ENCODE assay signal across 1 cellular context in genomic region chr21:41750532-41751151, GRCh38.
TF ChIP-seq lines count a peak whose summit lies in the region.

No MANE protein-coding gene starts in this region.

TF ChIP-seq in HepG2, 621 proteins besides CTCF, POLR2A, EP300 and RAD21 (continued from another document and continues in another):
- TF ChIP-seq, protein P1, sequence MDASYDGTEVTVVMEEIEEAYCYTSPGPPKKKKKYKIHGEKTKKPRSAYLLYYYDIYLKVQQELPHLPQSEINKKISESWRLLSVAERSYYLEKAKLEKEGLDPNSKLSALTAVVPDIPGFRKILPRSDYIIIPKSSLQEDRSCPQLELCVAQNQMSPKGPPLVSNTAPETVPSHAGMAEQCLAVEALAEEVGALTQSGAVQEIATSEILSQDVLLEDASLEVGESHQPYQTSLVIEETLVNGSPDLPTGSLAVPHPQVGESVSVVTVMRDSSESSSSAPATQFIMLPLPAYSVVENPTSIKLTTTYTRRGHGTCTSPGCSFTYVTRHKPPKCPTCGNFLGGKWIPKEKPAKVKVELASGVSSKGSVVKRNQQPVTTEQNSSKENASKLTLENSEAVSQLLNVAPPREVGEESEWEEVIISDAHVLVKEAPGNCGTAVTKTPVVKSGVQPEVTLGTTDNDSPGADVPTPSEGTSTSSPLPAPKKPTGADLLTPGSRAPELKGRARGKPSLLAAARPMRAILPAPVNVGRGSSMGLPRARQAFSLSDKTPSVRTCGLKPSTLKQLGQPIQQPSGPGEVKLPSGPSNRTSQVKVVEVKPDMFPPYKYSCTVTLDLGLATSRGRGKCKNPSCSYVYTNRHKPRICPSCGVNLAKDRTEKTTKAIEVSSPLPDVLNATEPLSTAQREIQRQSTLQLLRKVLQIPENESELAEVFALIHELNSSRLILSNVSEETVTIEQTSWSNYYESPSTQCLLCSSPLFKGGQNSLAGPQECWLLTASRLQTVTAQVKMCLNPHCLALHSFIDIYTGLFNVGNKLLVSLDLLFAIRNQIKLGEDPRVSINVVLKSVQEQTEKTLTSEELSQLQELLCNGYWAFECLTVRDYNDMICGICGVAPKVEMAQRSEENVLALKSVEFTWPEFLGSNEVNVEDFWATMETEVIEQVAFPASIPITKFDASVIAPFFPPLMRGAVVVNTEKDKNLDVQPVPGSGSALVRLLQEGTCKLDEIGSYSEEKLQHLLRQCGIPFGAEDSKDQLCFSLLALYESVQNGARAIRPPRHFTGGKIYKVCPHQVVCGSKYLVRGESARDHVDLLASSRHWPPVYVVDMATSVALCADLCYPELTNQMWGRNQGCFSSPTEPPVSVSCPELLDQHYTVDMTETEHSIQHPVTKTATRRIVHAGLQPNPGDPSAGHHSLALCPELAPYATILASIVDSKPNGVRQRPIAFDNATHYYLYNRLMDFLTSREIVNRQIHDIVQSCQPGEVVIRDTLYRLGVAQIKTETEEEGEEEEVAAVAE (CRISPR knock-in tag; IDR thresholded peaks at IDR 0.05; ENCODE audit: borderline replicate concordance) = no peak
- TF ChIP-seq ARID4A (CRISPR knock-in tag; IDR thresholded peaks at IDR 0.05; ENCODE audit: borderline replicate concordance) (peak; percentile 78; the same call in 1 of the 2 replicates), ZSCAN20 (CRISPR knock-in tag; IDR thresholded peaks at IDR 0.05; ENCODE audit: borderline replicate concordance) (no peak), POLR2AphosphoS5 (IDR thresholded peaks at IDR 0.05; ENCODE audit: low read depth, low read length) (no peak), MAFK (conservative IDR thresholded peaks at IDR 0.05 in 1 of 2, IDR thresholded peaks at IDR 0.05 in 1 of 2; ENCODE audit: low read length in 2 of 2) (no peak), MATR3 (CRISPR knock-in tag; IDR thresholded peaks at IDR 0.05) (no peak), GATA4 (IDR thresholded peaks at IDR 0.05; ENCODE audit: borderline replicate concordance, low read depth) (no peak), ZNF75D (CRISPR knock-in tag; IDR thresholded peaks at IDR 0.05; ENCODE audit: borderline replicate concordance) (no peak), ZNF382 (CRISPR knock-in tag; IDR thresholded peaks at IDR 0.05; ENCODE audit: borderline replicate concordance) (no peak), YEATS2 (CRISPR knock-in tag; IDR thresholded peaks at IDR 0.05; ENCODE audit: borderline replicate concordance) (no peak), TOE1 (CRISPR knock-in tag; IDR thresholded peaks at IDR 0.05) (no peak), ZNF510 (CRISPR knock-in tag; IDR thresholded peaks at IDR 0.05; ENCODE audit: low read depth) (no peak), XBP1 (CRISPR knock-in tag; IDR thresholded peaks at IDR 0.05) (no peak), ZNF335 (CRISPR knock-in tag; IDR thresholded peaks at IDR 0.05) (no peak), PAXIP1 (CRISPR knock-in tag; conservative IDR thresholded peaks at IDR 0.05) (peak; percentile 90), ZNF441 (CRISPR knock-in tag; IDR thresholded peaks at IDR 0.05; ENCODE audit: borderline replicate concordance) (no peak), SUZ12 (IDR thresholded peaks at IDR 0.05; ENCODE audit: low read depth, low read length) (no peak), RFXANK (CRISPR knock-in tag; IDR thresholded peaks at IDR 0.05) (no peak), ZNF660 (CRISPR knock-in tag; IDR thresholded peaks at IDR 0.05; ENCODE audit: borderline replicate concordance, low read depth) (no peak), GMEB1 (CRISPR knock-in tag; IDR thresholded peaks at IDR 0.05; ENCODE audit: borderline replicate concordance) (no peak), ZNF7 (CRISPR knock-in tag; IDR thresholded peaks at IDR 0.05) (no peak), CENPT (CRISPR knock-in tag; IDR thresholded peaks at IDR 0.05; ENCODE audit: low read depth) (no peak), ARNTL (CRISPR knock-in tag; IDR thresholded peaks at IDR 0.05) (0 out of 2 replicates have a peak, but pooled peaks have one; percentile 52), ZNF180 (CRISPR knock-in tag; IDR thresholded peaks at IDR 0.05; ENCODE audit: borderline replicate concordance, low read depth) (no peak), ZNF549 (CRISPR knock-in tag; IDR thresholded peaks at IDR 0.05) (no peak), ARNT2 (CRISPR knock-in tag; IDR thresholded peaks at IDR 0.05; ENCODE audit: low read depth) (no peak), PAWR (CRISPR knock-in tag; IDR thresholded peaks at IDR 0.05; ENCODE audit: borderline replicate concordance) (no peak)
- TF ChIP-seq, protein P2, sequence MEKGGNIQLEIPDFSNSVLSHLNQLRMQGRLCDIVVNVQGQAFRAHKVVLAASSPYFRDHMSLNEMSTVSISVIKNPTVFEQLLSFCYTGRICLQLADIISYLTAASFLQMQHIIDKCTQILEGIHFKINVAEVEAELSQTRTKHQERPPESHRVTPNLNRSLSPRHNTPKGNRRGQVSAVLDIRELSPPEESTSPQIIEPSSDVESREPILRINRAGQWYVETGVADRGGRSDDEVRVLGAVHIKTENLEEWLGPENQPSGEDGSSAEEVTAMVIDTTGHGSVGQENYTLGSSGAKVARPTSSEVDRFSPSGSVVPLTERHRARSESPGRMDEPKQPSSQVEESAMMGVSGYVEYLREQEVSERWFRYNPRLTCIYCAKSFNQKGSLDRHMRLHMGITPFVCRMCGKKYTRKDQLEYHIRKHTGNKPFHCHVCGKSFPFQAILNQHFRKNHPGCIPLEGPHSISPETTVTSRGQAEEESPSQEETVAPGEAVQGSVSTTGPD (CRISPR knock-in tag; IDR thresholded peaks at IDR 0.05) = no peak
- TF ChIP-seq, protein P3, sequence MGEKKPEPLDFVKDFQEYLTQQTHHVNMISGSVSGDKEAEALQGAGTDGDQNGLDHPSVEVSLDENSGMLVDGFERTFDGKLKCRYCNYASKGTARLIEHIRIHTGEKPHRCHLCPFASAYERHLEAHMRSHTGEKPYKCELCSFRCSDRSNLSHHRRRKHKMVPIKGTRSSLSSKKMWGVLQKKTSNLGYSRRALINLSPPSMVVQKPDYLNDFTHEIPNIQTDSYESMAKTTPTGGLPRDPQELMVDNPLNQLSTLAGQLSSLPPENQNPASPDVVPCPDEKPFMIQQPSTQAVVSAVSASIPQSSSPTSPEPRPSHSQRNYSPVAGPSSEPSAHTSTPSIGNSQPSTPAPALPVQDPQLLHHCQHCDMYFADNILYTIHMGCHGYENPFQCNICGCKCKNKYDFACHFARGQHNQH (CRISPR knock-in tag; IDR thresholded peaks at IDR 0.05) = no peak; the same call in 1 of the 2 replicates
- TF ChIP-seq, protein P4, sequence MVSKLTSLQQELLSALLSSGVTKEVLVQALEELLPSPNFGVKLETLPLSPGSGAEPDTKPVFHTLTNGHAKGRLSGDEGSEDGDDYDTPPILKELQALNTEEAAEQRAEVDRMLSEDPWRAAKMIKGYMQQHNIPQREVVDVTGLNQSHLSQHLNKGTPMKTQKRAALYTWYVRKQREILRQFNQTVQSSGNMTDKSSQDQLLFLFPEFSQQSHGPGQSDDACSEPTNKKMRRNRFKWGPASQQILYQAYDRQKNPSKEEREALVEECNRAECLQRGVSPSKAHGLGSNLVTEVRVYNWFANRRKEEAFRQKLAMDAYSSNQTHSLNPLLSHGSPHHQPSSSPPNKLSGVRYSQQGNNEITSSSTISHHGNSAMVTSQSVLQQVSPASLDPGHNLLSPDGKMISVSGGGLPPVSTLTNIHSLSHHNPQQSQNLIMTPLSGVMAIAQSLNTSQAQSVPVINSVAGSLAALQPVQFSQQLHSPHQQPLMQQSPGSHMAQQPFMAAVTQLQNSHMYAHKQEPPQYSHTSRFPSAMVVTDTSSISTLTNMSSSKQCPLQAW (CRISPR knock-in tag; IDR thresholded peaks at IDR 0.05) = peak; percentile 53
- TF ChIP-seq, protein P5, sequence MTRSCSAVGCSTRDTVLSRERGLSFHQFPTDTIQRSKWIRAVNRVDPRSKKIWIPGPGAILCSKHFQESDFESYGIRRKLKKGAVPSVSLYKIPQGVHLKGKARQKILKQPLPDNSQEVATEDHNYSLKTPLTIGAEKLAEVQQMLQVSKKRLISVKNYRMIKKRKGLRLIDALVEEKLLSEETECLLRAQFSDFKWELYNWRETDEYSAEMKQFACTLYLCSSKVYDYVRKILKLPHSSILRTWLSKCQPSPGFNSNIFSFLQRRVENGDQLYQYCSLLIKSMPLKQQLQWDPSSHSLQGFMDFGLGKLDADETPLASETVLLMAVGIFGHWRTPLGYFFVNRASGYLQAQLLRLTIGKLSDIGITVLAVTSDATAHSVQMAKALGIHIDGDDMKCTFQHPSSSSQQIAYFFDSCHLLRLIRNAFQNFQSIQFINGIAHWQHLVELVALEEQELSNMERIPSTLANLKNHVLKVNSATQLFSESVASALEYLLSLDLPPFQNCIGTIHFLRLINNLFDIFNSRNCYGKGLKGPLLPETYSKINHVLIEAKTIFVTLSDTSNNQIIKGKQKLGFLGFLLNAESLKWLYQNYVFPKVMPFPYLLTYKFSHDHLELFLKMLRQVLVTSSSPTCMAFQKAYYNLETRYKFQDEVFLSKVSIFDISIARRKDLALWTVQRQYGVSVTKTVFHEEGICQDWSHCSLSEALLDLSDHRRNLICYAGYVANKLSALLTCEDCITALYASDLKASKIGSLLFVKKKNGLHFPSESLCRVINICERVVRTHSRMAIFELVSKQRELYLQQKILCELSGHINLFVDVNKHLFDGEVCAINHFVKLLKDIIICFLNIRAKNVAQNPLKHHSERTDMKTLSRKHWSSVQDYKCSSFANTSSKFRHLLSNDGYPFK (CRISPR knock-in tag; IDR thresholded peaks at IDR 0.05; ENCODE audit: borderline replicate concordance) = no peak
- TF ChIP-seq, protein P6, sequence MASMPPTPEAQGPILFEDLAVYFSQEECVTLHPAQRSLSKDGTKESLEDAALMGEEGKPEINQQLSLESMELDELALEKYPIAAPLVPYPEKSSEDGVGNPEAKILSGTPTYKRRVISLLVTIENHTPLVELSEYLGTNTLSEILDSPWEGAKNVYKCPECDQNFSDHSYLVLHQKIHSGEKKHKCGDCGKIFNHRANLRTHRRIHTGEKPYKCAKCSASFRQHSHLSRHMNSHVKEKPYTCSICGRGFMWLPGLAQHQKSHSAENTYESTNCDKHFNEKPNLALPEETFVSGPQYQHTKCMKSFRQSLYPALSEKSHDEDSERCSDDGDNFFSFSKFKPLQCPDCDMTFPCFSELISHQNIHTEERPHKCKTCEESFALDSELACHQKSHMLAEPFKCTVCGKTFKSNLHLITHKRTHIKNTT (CRISPR knock-in tag; IDR thresholded peaks at IDR 0.05) = no peak
